8 cellular contexts compared by ENCODE assay signal in genomic region chr9:37415011-37415719, GRCh38. TPM values are rescaled to one million over a fixed set of nuclear protein-coding genes. Genes with fewer than 3 reads are reported as not detected.
DNase-seq lines count a peak whose midpoint lies in the region; TF ChIP-seq lines count a peak whose summit lies in the region.

No MANE protein-coding gene starts in this region.

- TF ChIP-seq EP300 in ovary (IDR thresholded peaks at IDR 0.05), result no peak

- H3K9me3 ChIP-seq in ovary (no peaks in the 10 kb centered on the region), thyroid gland (no peaks in the 10 kb centered on the region)

- in situ Hi-C loops in KBM-7 (cut with MboI; ENCODE audit: low pct_unique_long_range_greater_than_20kb, low sequenced_read_pairs), result no loop called here

- H3K27ac ChIP-seq in RWPE1 (peak overlapping the region; percentile 96), ovary (no peak overlapping the region), thyroid gland (peak overlapping the region in 1 of 3 donors; percentile 45)

- DNase-seq in GDM1 (lab: John Stamatoyannopoulos, UW), result peak; percentile 38
- peak; percentile 79 for DNase-seq in KBM-7
- peak; percentile 81 for DNase-seq in RWPE1 (ENCODE audit: low spot score)
- peak; percentile 71 for DNase-seq in activated gamma-delta T cell treated with anti-CD3 and anti-CD28 coated beads, Interleukin-2, amount 50 U/mL, for 16 hours (ENCODE audit: low read depth)
- peak; percentile 73 for DNase-seq in globus pallidus (ENCODE audit: low spot score)
- DNase-seq in ovary, result peak; percentile 49 to 73 (median 67)
- DNase-seq in thyroid gland, result peak; percentile 66 to 80
- DNase-seq in OCI-M2 (lab: John Stamatoyannopoulos, UW; ENCODE audit: unreplicated experiment), result no peak

- H3K36me3 ChIP-seq in ovary (no peaks in the 10 kb centered on the region), thyroid gland (no peaks in the 10 kb centered on the region)

- WGBS in ovary, 3 donors, result 11 to 13% (median 12%) methylated on average over 22 of the region's 22 CpGs
- WGBS in thyroid gland, 2 donors, result 16 to 23% methylated on average over 20 to 22 of the region's 22 CpGs

- H3K4me3 ChIP-seq in ovary (no peak overlapping the region), thyroid gland (replicated peaks in 1 of 3) (no peak overlapping the region)

- CTCF ChIA-PET in RWPE1 (lab: Yijun Ruan, JAX), result interaction anchor here (0.6 to 1.3 kb wide), 3 partner anchors 14 to 20 kb away, joined by 3 read pairs; no protein-coding TSS in a partner anchor

- H3K4me1 ChIP-seq in ovary (ENCODE audit: insufficient read depth), result no peaks in the 10 kb centered on the region
- peaks cover 0 to 4% of the 10 kb centered on the region in 2 donors for H3K4me1 ChIP-seq in thyroid gland

- intact Hi-C loops in ovary (cut with DNase I) (loop anchor here in 1 of 4 donors (2.0 to 10.0 kb wide), 2 partner anchors 72 to 160 kb away; partner anchors contain the start of gene FBXO10), thyroid gland (cut with DNase I) (no loop called here)

- no peaks in the 10 kb centered on the region for H3K27me3 ChIP-seq in ovary
- H3K27me3 ChIP-seq in thyroid gland, result no peaks in the 10 kb centered on the region

- POLR2A ChIA-PET in RWPE1 (lab: Yijun Ruan, JAX; ENCODE audit: low non-redundant PET), result interaction anchor here (0.7 kb wide), 1 partner anchor 12 kb away, joined by 15 read pairs; no protein-coding TSS in a partner anchor

- TF ChIP-seq CTCF in RWPE1 (conservative IDR thresholded peaks at IDR 0.05; ENCODE audit: low read depth) (peak; percentile 96), ovary (IDR thresholded peaks at IDR 0.05) (peak; percentile 64 to 76 (median 69)), thyroid gland (IDR thresholded peaks at IDR 0.05) (peak; percentile 70 to 86 (median 82))

- TF ChIP-seq POLR2A in ovary (IDR thresholded peaks at IDR 0.05) (no peak), thyroid gland (IDR thresholded peaks at IDR 0.05) (no peak)

RNA-seq across cellular contexts. Expression of gene GRHPR, which starts 7.3 kb away (rescaled TPM):
- 100 to 1,000 TPM in 3 of 7 donors, 10 to 100 TPM in 4; 87.5 to 138 (median 91.3) TPM for total RNA-seq in ovary
- polyA plus RNA-seq in ovary, result 100 to 1,000 TPM in 1 of 2 donors, 10 to 100 TPM in 1; 93.2 to 104 TPM
- 100 to 1,000 TPM in 2 of 4 donors, 10 to 100 TPM in 2; 79.5 to 157 (median 126) TPM for total RNA-seq in thyroid gland

RNA-seq across cellular contexts. Expression of gene ZBTB5, which starts 50.1 kb away (rescaled TPM):
- total RNA-seq in ovary (10 to 100 TPM; 10.2 to 13.7 (median 11.8) TPM), thyroid gland (10 to 100 TPM; 19.2 to 26.8 (median 22.3) TPM)
- 10 to 100 TPM in 1 of 2 donors, 1 to 10 TPM in 1; 7.4 to 12.4 TPM for polyA plus RNA-seq in ovary
